ENCODE assay signal across 8 cellular contexts in genomic region chr6:35213161-35213823, GRCh38. TPM values are rescaled to one million over a fixed set of nuclear protein-coding genes. Genes with fewer than 3 reads are reported as not detected.
DNase-seq lines count a peak whose midpoint lies in the region; ATAC-seq and TF ChIP-seq lines count a peak whose summit lies in the region.

No MANE protein-coding gene starts in this region.

- intact Hi-C loops in activated CD4-positive, alpha-beta T cell treated with anti-CD3 and anti-CD28 coated beads, Interleukin-2, amount 10 ng/mL, durations not matched to agents 24 days and 14 days (cut with micrococcal nuclease) = no loop called here
- intact Hi-C loops in left colon (cut with DNase I, micrococcal nuclease) = no loop called here

- H3K4me1 ChIP-seq in thoracic aorta (ENCODE audit: control insufficient read depth in 1 of 2, low read depth in 2 of 2) = peaks cover 4 to 36% of the 10 kb centered on the region in 2 donors

- no peaks in the 10 kb centered on the region for H3K27me3 ChIP-seq in thoracic aorta (replicated peaks; ENCODE audit: insufficient read depth)

- no peak for TF ChIP-seq CTCF in thoracic aorta (IDR thresholded peaks at IDR 0.05)
- no peak for TF ChIP-seq CTCF in GM20000 (IDR thresholded peaks at IDR 0.05; ENCODE audit: extremely low read depth, missing control alignments)

- H3K4me3 Mint-ChIP-seq in activated CD4-positive, alpha-beta T cell treated with anti-CD3 and anti-CD28 coated beads, Interleukin-2, amount 10 ng/mL, durations not matched to agents 24 days and 14 days = peak overlapping the region; percentile 75
- H3K4me3 Mint-ChIP-seq in activated naive CD8-positive, alpha-beta T cell treated with anti-CD3 and anti-CD28 coated beads, Interleukin-2, amount 10 ng/mL, durations not matched to agents 7 days and 5 days = peak overlapping the region; percentile 74

- H3K27ac ChIP-seq in thoracic aorta = peak overlapping the region; percentile 74 to 82

- POLR2A ChIA-PET in activated naive CD8-positive, alpha-beta T cell treated with anti-CD3 and anti-CD28 coated beads, Interleukin-2, amount 10 ng/mL, durations not matched to agents 7 days and 5 days (lab: Charles Lee) = no interaction called here

- no peaks in the 10 kb centered on the region for H3K36me3 Mint-ChIP-seq in activated CD4-positive, alpha-beta T cell treated with anti-CD3 and anti-CD28 coated beads, Interleukin-2, amount 10 ng/mL, durations not matched to agents 24 days and 14 days (ENCODE audit: low read depth)
- no peaks in the 10 kb centered on the region for H3K36me3 Mint-ChIP-seq in activated naive CD8-positive, alpha-beta T cell treated with anti-CD3 and anti-CD28 coated beads, Interleukin-2, amount 10 ng/mL, durations not matched to agents 7 days and 5 days

- DNase-seq in activated CD4-positive, alpha-beta T cell treated with anti-CD3 and anti-CD28 coated beads, Interleukin-2, amount 10 ng/mL, durations not matched to agents 24 days and 14 days = no peak
- DNase-seq in activated CD4-positive, alpha-beta T cell treated with anti-CD3 and anti-CD28 coated beads, Interleukin-2, amount 50 U/mL, for 48 hours = no peak
- DNase-seq in activated naive CD8-positive, alpha-beta T cell treated with anti-CD3 and anti-CD28 coated beads, Interleukin-2, amount 10 ng/mL, durations not matched to agents 7 days and 5 days = no peak
- DNase-seq in left colon (no peak), thoracic aorta (ENCODE audit: low spot score) (no peak), GM20000 (ENCODE audit: low spot score) (no peak), DMS79 (lab: John Stamatoyannopoulos, UW) (no peak)

- no peaks in the 10 kb centered on the region for H3K36me3 ChIP-seq in thoracic aorta

- H3K9me3 ChIP-seq in thoracic aorta = no peaks in the 10 kb centered on the region

- peak overlapping the region; percentile 84 for H3K4me3 ChIP-seq in thoracic aorta

- peaks cover 2% of the 10 kb centered on the region for H3K4me1 Mint-ChIP-seq in activated CD4-positive, alpha-beta T cell treated with anti-CD3 and anti-CD28 coated beads, Interleukin-2, amount 10 ng/mL, durations not matched to agents 24 days and 14 days
- H3K4me1 Mint-ChIP-seq in activated naive CD8-positive, alpha-beta T cell treated with anti-CD3 and anti-CD28 coated beads, Interleukin-2, amount 10 ng/mL, durations not matched to agents 7 days and 5 days = peaks cover 6% of the 10 kb centered on the region

- H3K9me3 Mint-ChIP-seq in activated CD4-positive, alpha-beta T cell treated with anti-CD3 and anti-CD28 coated beads, Interleukin-2, amount 10 ng/mL, durations not matched to agents 24 days and 14 days = no peaks in the 10 kb centered on the region
- no peaks in the 10 kb centered on the region for H3K9me3 Mint-ChIP-seq in activated naive CD8-positive, alpha-beta T cell treated with anti-CD3 and anti-CD28 coated beads, Interleukin-2, amount 10 ng/mL, durations not matched to agents 7 days and 5 days

- peaks cover 76% of the 10 kb centered on the region for H3K27me3 Mint-ChIP-seq in activated CD4-positive, alpha-beta T cell treated with anti-CD3 and anti-CD28 coated beads, Interleukin-2, amount 10 ng/mL, durations not matched to agents 24 days and 14 days
- H3K27me3 Mint-ChIP-seq in activated naive CD8-positive, alpha-beta T cell treated with anti-CD3 and anti-CD28 coated beads, Interleukin-2, amount 10 ng/mL, durations not matched to agents 7 days and 5 days = peaks cover 80% of the 10 kb centered on the region

- no peak overlapping the region for H3K27ac Mint-ChIP-seq in activated CD4-positive, alpha-beta T cell treated with anti-CD3 and anti-CD28 coated beads, Interleukin-2, amount 10 ng/mL, durations not matched to agents 24 days and 14 days
- H3K27ac Mint-ChIP-seq in activated naive CD8-positive, alpha-beta T cell treated with anti-CD3 and anti-CD28 coated beads, Interleukin-2, amount 10 ng/mL, durations not matched to agents 7 days and 5 days = no peak overlapping the region

- no peak for ATAC-seq in activated naive CD8-positive, alpha-beta T cell treated with anti-CD3 and anti-CD28 coated beads, Interleukin-2, amount 10 ng/mL, durations not matched to agents 7 days and 5 days (ENCODE audit: low read depth)
- ATAC-seq in left colon (peak; percentile 17), thoracic aorta (ENCODE audit: insufficient number of reproducible peaks, low FRiP score, low read depth) (no peak), GM21381 (IDR thresholded peaks at IDR 0.05; ENCODE audit: unreplicated experiment) (no peak)

RNA-seq across cellular contexts. Expression of gene SCUBE3, which starts 0.5 kb away (rescaled TPM):
- total RNA-seq in activated CD4-positive, alpha-beta T cell treated with anti-CD3 and anti-CD28 coated beads, Interleukin-2, amount 10 ng/mL, durations not matched to agents 24 days and 14 days = 0.02 and 0.07 TPM in 2 replicates
- total RNA-seq in activated naive CD8-positive, alpha-beta T cell treated with anti-CD3 and anti-CD28 coated beads, Interleukin-2, amount 10 ng/mL, durations not matched to agents 7 days and 5 days = under 1 TPM; 0.20 to 0.22 TPM
- under 1 TPM; 0.09 to 0.67 TPM for total RNA-seq in left colon
- total RNA-seq in thoracic aorta = 100 to 1,000 TPM in 1 of 2 donors, 10 to 100 TPM in 1; 75.6 to 101 TPM

RNA-seq across cellular contexts. Expression of gene ZNF76, which starts 46.2 kb away (rescaled TPM):
- total RNA-seq in activated CD4-positive, alpha-beta T cell treated with anti-CD3 and anti-CD28 coated beads, Interleukin-2, amount 10 ng/mL, durations not matched to agents 24 days and 14 days = 31.0 and 31.4 TPM in 2 replicates
- total RNA-seq in activated naive CD8-positive, alpha-beta T cell treated with anti-CD3 and anti-CD28 coated beads, Interleukin-2, amount 10 ng/mL, durations not matched to agents 7 days and 5 days = 10 to 100 TPM; 63.0 to 66.0 TPM
- total RNA-seq in left colon (10 to 100 TPM; 29.1 to 33.5 TPM), thoracic aorta (10 to 100 TPM; 46.8 to 47.0 TPM)

Comparison
In these comparisons a context has a peak if more than half of its experiments do, and no peak if none do; other contexts are left out.
1. RNA of gene SCUBE3, which starts 0.5 kb away (total RNA-seq): 75.6 to 101 TPM in thoracic aorta; 0.09 to 0.67 TPM in left colon, 0.20 to 0.22 TPM in activated naive CD8-positive, alpha-beta T cell treated with anti-CD3 and anti-CD28 coated beads, Interleukin-2, amount 10 ng/mL, durations not matched to agents 7 days and 5 days and 0.02 to 0.07 TPM in activated CD4-positive, alpha-beta T cell treated with anti-CD3 and anti-CD28 coated beads, Interleukin-2, amount 10 ng/mL, durations not matched to agents 24 days and 14 days; every median in the first group is over 10 times any median in the second.